Comparison of ENCODE assay signal across 15 cellular contexts in the genomic region with DNA sequence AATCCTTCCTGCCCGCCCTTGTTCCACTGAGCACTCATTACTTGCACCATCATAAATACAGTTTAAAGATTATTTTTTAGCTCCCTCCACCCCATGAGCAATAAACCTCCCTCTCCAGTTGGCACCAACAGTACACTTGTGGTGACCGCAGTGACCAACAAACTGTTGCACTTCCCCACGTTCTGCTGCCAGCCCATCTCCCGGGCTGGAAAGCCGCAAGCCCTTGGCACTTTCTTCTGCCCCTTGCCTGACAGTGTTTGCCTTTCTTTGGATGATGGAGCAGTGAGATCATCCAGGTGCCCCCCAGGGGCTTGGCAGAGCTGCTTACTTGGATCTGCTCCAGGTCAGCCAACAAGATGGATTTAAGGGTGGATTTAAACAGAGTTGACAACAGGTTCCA. TPM values are rescaled to one million over a fixed set of nuclear protein-coding genes. Genes with fewer than 3 reads are reported as not detected.
DNase-seq lines count a peak whose midpoint lies in the region; TF ChIP-seq lines count a peak whose summit lies in the region.
"Had no signal": no experiment of that assay in that cellular context is flagged by ENCODE, and none has a peak within 500 bp of the region (broad histone marks: within the 10 kb centered on the region; RNA-seq: fewer than 3 reads in every experiment).

No MANE protein-coding gene starts in this region.

- H3K36me3 ChIP-seq in sigmoid colon (no peaks in the 10 kb centered on the region), SJCRH30 (no peaks in the 10 kb centered on the region)

- no peaks in the 10 kb centered on the region for H3K9me3 Mint-ChIP-seq in HFFc6
- H3K9me3 Mint-ChIP-seq: naive thymus-derived CD8-positive, alpha-beta T cell had no signal

- H3K9me3 ChIP-seq in sigmoid colon (no peaks in the 10 kb centered on the region), SJCRH30 (replicated peaks) (no peaks in the 10 kb centered on the region)

- no peaks in the 10 kb centered on the region for H3K36me3 Mint-ChIP-seq in HFFc6 (ENCODE audit: low read depth)
- H3K36me3 Mint-ChIP-seq: naive thymus-derived CD8-positive, alpha-beta T cell had no signal

- no peak overlapping the region for H3K4me3 Mint-ChIP-seq in HFFc6
- H3K4me3 Mint-ChIP-seq: naive thymus-derived CD8-positive, alpha-beta T cell had no signal

- H3K27ac Mint-ChIP-seq in HFFc6: no peak overlapping the region
- H3K27ac Mint-ChIP-seq: naive thymus-derived CD8-positive, alpha-beta T cell had no signal

- no peak for TF ChIP-seq EP300 in sigmoid colon (IDR thresholded peaks at IDR 0.05)

- in situ Hi-C loops in T47D (cut with HindIII; ENCODE audit: low pct_unique_long_range_greater_than_20kb, low sequenced_read_pairs): no loop called here

- peaks cover 65% of the 10 kb centered on the region for H3K27me3 Mint-ChIP-seq in HFFc6 (ENCODE audit: insufficient read depth)

- no peak for TF ChIP-seq POLR2A in sigmoid colon (IDR thresholded peaks at IDR 0.05)

- H3K27me3 ChIP-seq in sigmoid colon (no peaks in the 10 kb centered on the region), SJCRH30 (0 out of 2 replicates have a peak, but pooled peaks cover 18% of the 10 kb centered on the region)

- intact Hi-C loops in sigmoid colon (cut with DNase I): no loop called here

- DNase-seq in HT1080 (ENCODE audit: low read depth) (peak; percentile 72), NCI-H345 (lab: John Stamatoyannopoulos, UW) (peak; percentile 70), T47D (ENCODE audit: low read depth in 1 of 2, low spot score in 1 of 2) (peak; percentile 44 to 77), sigmoid colon (no peak), HFFc6 (no peak), SJCRH30 (no peak)
- no peak for DNase-seq in activated CD8-positive, alpha-beta memory T cell treated with anti-CD3 and anti-CD28 coated beads, Interleukin-2, amount 50 U/mL, for 4 hours
- DNase-seq: activated naive CD4-positive, alpha-beta T cell; GM23248; naive thymus-derived CD8-positive, alpha-beta T cell; right cardiac atrium; stimulated activated naive CD4-positive, alpha-beta T cell; T1000 had no signal

- no peak overlapping the region for H3K4me3 ChIP-seq in sigmoid colon
- no peak overlapping the region for H3K4me3 ChIP-seq in SJCRH30
- H3K4me3 ChIP-seq: GM23248 had no signal

- H3K27ac ChIP-seq in sigmoid colon (peak overlapping the region; percentile 16 to 62 (median 49)), SJCRH30 (no peak overlapping the region)
- H3K27ac ChIP-seq: C4-2B, GM23248 had no signal

- 40 to 82% methylated on average over 5 of the region's 5 CpGs for WGBS in sigmoid colon, 2 donors

- peaks cover 0 to 22% (median 11%) of the 10 kb centered on the region in 4 donors for H3K4me1 ChIP-seq in sigmoid colon
- H3K4me1 ChIP-seq in SJCRH30: no peaks in the 10 kb centered on the region

- no peaks in the 10 kb centered on the region for H3K4me1 Mint-ChIP-seq in HFFc6 (ENCODE audit: low read depth)
- H3K4me1 Mint-ChIP-seq: naive thymus-derived CD8-positive, alpha-beta T cell had no signal

- TF ChIP-seq CTCF in sigmoid colon (IDR thresholded peaks at IDR 0.05) (no peak), HFFc6 (IDR thresholded peaks at IDR 0.05) (no peak)

RNA-seq across cellular contexts. Expression of a gene that starts 21.6 kb away (rescaled TPM):
- 0.02 TPM in 1 of 2 replicates, not detected in the other for total RNA-seq in HT1080 (2014; rRNA removed; shearing (Covaris generic))
- not detected in 2 replicates for polyA plus RNA-seq in HT1080 (2015; cell fraction: cytosol; rRNA removed)
- not detected in 2 replicates for polyA plus RNA-seq in HT1080 (2015; cell fraction: nucleus; rRNA removed)
- total RNA-seq in sigmoid colon: 10 to 100 TPM; 11.8 to 20.6 (median 18.8) TPM
- 1 to 10 TPM in 1 of 3 donors, under 1 TPM in 1, not detected in 1; under 0.01 to 2.5 TPM for polyA plus RNA-seq in sigmoid colon
- 1 to 10 TPM in 1 of 6 experiments, under 1 TPM in 5; 0.05 to 1.2 (median 0.20) TPM for total RNA-seq in HFFc6 (2021; fragmentation: NEBNext Ultra II Directional; extraction: Animal tissue kit (Norgen Biotek cat#: 25700))
- 0.10 and 0.30 TPM in 2 replicates for total RNA-seq in SJCRH30 (2014; rRNA removed; shearing (Covaris generic))
- total RNA-seq: NCI-H460 had no signal
- polyA plus RNA-seq: naive thymus-derived CD8-positive, alpha-beta T cell had no signal

Comparison
In these comparisons a context has a peak if more than half of its experiments do, and no peak if none do; other contexts are left out.
1. DNase-seq: peak in HT1080 (single experiment), NCI-H345 (single experiment) and T47D (2 of 2); none in sigmoid colon (single experiment), HFFc6 (single experiment), SJCRH30 (0 of 2) and activated CD8-positive, alpha-beta memory T cell treated with anti-CD3 and anti-CD28 coated beads, Interleukin-2, amount 50 U/mL, for 4 hours (single experiment).